ENCODE assay signal across 19 cellular contexts in genomic region chr17:63430223-63430622, GRCh38. TPM values are rescaled to one million over a fixed set of nuclear protein-coding genes. Genes with fewer than 3 reads are reported as not detected.
A peak's percentile ranks its signal among the peaks of the same experiment; 100 is the strongest.
DNase-seq lines count a peak whose midpoint lies in the region; ATAC-seq, FAIRE-seq and TF ChIP-seq lines count a peak whose summit lies in the region.
"Had no signal": no experiment of that assay in that cellular context is flagged by ENCODE, and none has a peak within 500 bp of the region (broad histone marks: within the 10 kb centered on the region; RNA-seq: fewer than 3 reads in every experiment).

No MANE protein-coding gene starts in this region.

- H3K27ac ChIP-seq in HepG2 (ENCODE audit: extremely low read length, insufficient read depth, low read length) (no peak overlapping the region), right lobe of liver (no peak overlapping the region), mesendoderm (ENCODE audit: low read depth, low read length) (no peak overlapping the region)
- H3K27ac ChIP-seq: SJSA1 had no signal

- no peaks in the 10 kb centered on the region for H3K36me3 ChIP-seq in HepG2 (replicated peaks in 1 of 2; ENCODE audit: control insufficient read depth in 1 of 2, insufficient read depth in 2 of 2, low read length in 2 of 2)
- H3K36me3 ChIP-seq in right lobe of liver: no peaks in the 10 kb centered on the region
- no peaks in the 10 kb centered on the region for H3K36me3 ChIP-seq in mesendoderm (ENCODE audit: control insufficient read depth, insufficient read depth, low read length)

- H3K9me3 Mint-ChIP-seq in T-cell: no peaks in the 10 kb centered on the region
- H3K9me3 Mint-ChIP-seq: CD4-positive, CD25-positive, alpha-beta regulatory T cell had no signal

- DNase-seq in HepG2 (ENCODE audit: low spot score) (no peak), right lobe of liver (no peak), T-cell (no peak), mesendoderm (peak; percentile 66), T-helper 9 cell (no peak), HK-2 (ENCODE audit: unreplicated experiment) (no peak)
- no peak for DNase-seq in stimulated activated CD4-positive, alpha-beta T cell treated with anti-CD3 and anti-CD28 coated beads, Interleukin-4, amount 100 ng/mL, for 24 hours
- DNase-seq: ACHN; AML-193; CD4-positive, CD25-positive, alpha-beta regulatory T cell; H7; MM.1S; NCI-H1105; NCI-H1694 treated with DMSO at 0.1 percent for 48 hours; NCI-H446; NK-92 treated with Interleukin-12 subunit alpha and Interleukin-12 subunit beta, amount 100 ng/mL, for 24 hours; OCI-M1; RPMI8226 had no signal

- no peak overlapping the region for H3K4ac ChIP-seq in mesendoderm (ENCODE audit: low read depth, low read length)

- no peak overlapping the region for H3K9ac ChIP-seq in HepG2 (ENCODE audit: insufficient read depth, low read depth, low read length)
- H3K9ac ChIP-seq in mesendoderm (ENCODE audit: low read length): no peak overlapping the region

- WGBS in HepG2 (ENCODE audit: low lambda C conversion rate): 69% methylated on average over 11 of the region's 11 CpGs
- 85% methylated on average over 3 of the region's 11 CpGs for WGBS in right lobe of liver (ENCODE audit: insufficient coverage, low coverage, low lambda C conversion rate, missing lambda C conversion rate)
- WGBS in mesendoderm (ENCODE audit: extremely low coverage, insufficient coverage, low lambda C conversion rate): no CpG with 5 or more reads among the region's 11 CpGs

- no peak overlapping the region for H2AK5ac ChIP-seq in mesendoderm (ENCODE audit: low read length)

- ATAC-seq in HepG2 (no peak), right lobe of liver (no peak), T-cell (replicated peaks in 1 of 4) (no peak)

- H3K36me3 Mint-ChIP-seq in T-cell: peaks cover 7% of the 10 kb centered on the region
- H3K36me3 Mint-ChIP-seq: CD4-positive, CD25-positive, alpha-beta regulatory T cell had no signal

- H3K4me1 ChIP-seq in HepG2 (ENCODE audit: insufficient read depth, low read length) (peaks cover 60% of the 10 kb centered on the region), right lobe of liver (peaks cover 0 to 21% (median 7%) of the 10 kb centered on the region in 4 donors), mesendoderm (ENCODE audit: control insufficient read depth, low read depth, low read length) (peaks cover 2% of the 10 kb centered on the region)

- H3K9me3 ChIP-seq in HepG2 (ENCODE audit: low read length) (no peaks in the 10 kb centered on the region), right lobe of liver (no peaks in the 10 kb centered on the region)
- H3K9me3 ChIP-seq: SJSA1 had no signal

- no peaks in the 10 kb centered on the region for H3K79me1 ChIP-seq in mesendoderm (ENCODE audit: low read length)

- H3K4me1 Mint-ChIP-seq in T-cell: peaks cover 34 to 63% (median 50%) of the 10 kb centered on the region in 3 donors

- CTCF ChIA-PET in HepG2 (lab: Yijun Ruan, JAX; ENCODE audit: low intra/inter-chr PET ratio, low total read pairs): no interaction called here
- CTCF ChIA-PET in T-cell (lab: Charles Lee): no interaction called here

- POLR2A ChIA-PET in HepG2 (lab: Yijun Ruan, JAX) (interaction anchor here (0.7 kb wide), 1 partner anchor 322 kb away, joined by 4 read pairs; no protein-coding TSS in a partner anchor), T-cell (lab: Charles Lee) (no interaction called here)

- no peak overlapping the region for H2BK5ac ChIP-seq in mesendoderm (ENCODE audit: low read length)

- H3K27me3 Mint-ChIP-seq in T-cell: no peaks in the 10 kb centered on the region

- H3K56ac ChIP-seq in mesendoderm (ENCODE audit: low read length): peak overlapping the region; percentile 22

- H3K4me3 Mint-ChIP-seq in T-cell: no peak overlapping the region
- H3K4me3 Mint-ChIP-seq: CD4-positive, CD25-positive, alpha-beta regulatory T cell had no signal

- intact Hi-C loops in HepG2 (cut with micrococcal nuclease; ENCODE audit: unreplicated experiment): no loop called here
- intact Hi-C loops in right lobe of liver (cut with DNase I): no loop called here

- no peaks in the 10 kb centered on the region for H3K79me2 ChIP-seq in HepG2 (ENCODE audit: insufficient read depth, low read length)
- H3K79me2 ChIP-seq in mesendoderm (ENCODE audit: control insufficient read depth, insufficient read depth, low read length): no peaks in the 10 kb centered on the region

- H2AFZ ChIP-seq in HepG2 (ENCODE audit: low read length): no peak overlapping the region

- in situ Hi-C loops in HepG2 (cut with HindIII; ENCODE audit: extremely low pct_ligation_motif_present, low pct_unique_long_range_greater_than_20kb): no loop called here

- H2BK120ac ChIP-seq in mesendoderm (ENCODE audit: low read depth, low read length): no peak overlapping the region

- no peak overlapping the region for H4K8ac ChIP-seq in mesendoderm (ENCODE audit: low read depth, low read length)

- H3K27ac Mint-ChIP-seq in T-cell: peak overlapping the region; percentile 61 to 71
- H3K27ac Mint-ChIP-seq: CD4-positive, CD25-positive, alpha-beta regulatory T cell had no signal

- H3K18ac ChIP-seq in mesendoderm (ENCODE audit: low read length): no peak overlapping the region

- H4K5ac ChIP-seq in mesendoderm (ENCODE audit: low read length): no peak overlapping the region

- no peak overlapping the region for H3K4me3 ChIP-seq in HepG2 (replicated peaks in 1 of 3; ENCODE audit: insufficient read depth in 1 of 3, low read depth in 2 of 3, low read length in 3 of 3)
- no peak overlapping the region for H3K4me3 ChIP-seq in right lobe of liver
- H3K4me3 ChIP-seq in mesendoderm (ENCODE audit: low read length): no peak overlapping the region
- H3K4me3 ChIP-seq: SJSA1 had no signal

- FAIRE-seq in HepG2 (lab: Jason Lieb, UNC): no peak

- no peaks in the 10 kb centered on the region for H4K20me1 ChIP-seq in HepG2 (ENCODE audit: insufficient read depth, low read length)

- no peak overlapping the region for H2BK15ac ChIP-seq in mesendoderm (replicated peaks; ENCODE audit: low read depth)

- no TSS peak for BruUV-seq in HepG2 (replicated peaks; lab: Mats Ljungman, UMichigan)

- peaks cover 0 to 20% of the 10 kb centered on the region in 2 experiments; a peak in 3 of 5 replicates for H3K27me3 ChIP-seq in HepG2 (ENCODE audit: control insufficient read depth in 1 of 2, insufficient read depth in 2 of 2, low read length in 2 of 2)
- H3K27me3 ChIP-seq in right lobe of liver: no peaks in the 10 kb centered on the region
- no peaks in the 10 kb centered on the region for H3K27me3 ChIP-seq in mesendoderm (ENCODE audit: insufficient read depth, low read length, poor library complexity)
- H3K27me3 ChIP-seq: SJSA1 had no signal

- TF ChIP-seq EP300 in HepG2 (IDR thresholded peaks at IDR 0.05; ENCODE audit: low read depth in 2 of 2, low read length in 2 of 2): no peak
- no peak for TF ChIP-seq EP300 in HepG2 (CRISPR knock-in tag; IDR thresholded peaks at IDR 0.05; ENCODE audit: borderline replicate concordance)

- no peak overlapping the region for H3K23ac ChIP-seq in mesendoderm (ENCODE audit: low read length)

- H3K4me2 ChIP-seq in HepG2 (ENCODE audit: low read depth, low read length): no peak overlapping the region
- no peak overlapping the region for H3K4me2 ChIP-seq in mesendoderm (ENCODE audit: low read length)

- TF ChIP-seq RAD21 in HepG2 (CRISPR knock-in tag; IDR thresholded peaks at IDR 0.05): no peak

- no peak for TF ChIP-seq POLR2A in HepG2 (IDR thresholded peaks at IDR 0.05; ENCODE audit: insufficient read depth in 1 of 2, low read depth in 2 of 2, low read length in 2 of 2)
- TF ChIP-seq POLR2A in right lobe of liver (IDR thresholded peaks at IDR 0.05): no peak

- no peak for TF ChIP-seq CTCF in HepG2 (CRISPR knock-in tag; IDR thresholded peaks at IDR 0.05)
- no peak for TF ChIP-seq CTCF in right lobe of liver (IDR thresholded peaks at IDR 0.05)

RNA-seq across cellular contexts. Expression of gene CYB561, which starts 15.9 kb away (rescaled TPM):
- 3.1 and 6.7 TPM in 2 replicates for total RNA-seq in HepG2 (2016; rRNA removed; fragmentation: Illumina TruSeq; extraction: Trizol)
- total RNA-seq in HepG2 (2016; cell fraction: cytosol; rRNA removed; fragmentation: Illumina TruSeq; extraction: Trizol; ENCODE audit: low read depth): 2.0 TPM in 2 replicates
- 3.7 and 6.3 TPM in 2 replicates for total RNA-seq in HepG2 (2016; cell fraction: insoluble cytoplasmic fraction; rRNA removed; fragmentation: Illumina TruSeq; extraction: Trizol)
- 5.5 and 6.5 TPM in 2 replicates for total RNA-seq in HepG2 (2016; cell fraction: membrane; rRNA removed; fragmentation: Illumina TruSeq; extraction: Trizol)
- 3.5 and 4.9 TPM in 2 replicates for total RNA-seq in HepG2 (2016; cell fraction: nucleus; rRNA removed; fragmentation: Illumina TruSeq; extraction: Trizol)
- 1.5 and 1.6 TPM in 2 replicates for polyA plus RNA-seq in HepG2 (2011; rRNA removed)
- polyA plus RNA-seq in HepG2 (2011; cell fraction: cytosol; rRNA removed): 1.1 and 1.3 TPM in 2 replicates
- polyA plus RNA-seq in HepG2 (2011; cell fraction: nucleus; rRNA removed): 2.1 and 2.4 TPM in 2 replicates
- polyA plus RNA-seq in HepG2 (2012): 1.1 and 1.3 TPM in 2 replicates
- polyA plus RNA-seq in HepG2 (2016; cell fraction: cytosol; fragmentation: Illumina TruSeq; extraction: Trizol; ENCODE audit: low read depth): 1.9 and 2.3 TPM in 2 replicates
- polyA plus RNA-seq in HepG2 (2016; cell fraction: insoluble cytoplasmic fraction; fragmentation: Illumina TruSeq; extraction: Trizol; ENCODE audit: low read depth): 3.5 and 4.0 TPM in 2 replicates
- 4.5 and 4.6 TPM in 2 replicates for polyA plus RNA-seq in HepG2 (2016; cell fraction: membrane; fragmentation: Illumina TruSeq; extraction: Trizol; ENCODE audit: low read depth)
- polyA plus RNA-seq in HepG2 (2016; cell fraction: nucleus; fragmentation: Illumina TruSeq; extraction: Trizol; ENCODE audit: insufficient read depth, low read depth): 9.1 TPM in 2 replicates
- 10.1 and 69.6 TPM in 2 replicates for polyA minus RNA-seq in HepG2 (2011; rRNA and poly(A)+ RNA removed; ENCODE audit: low replicate concordance)
- polyA minus RNA-seq in HepG2 (2011; cell fraction: cytosol; rRNA and poly(A)+ RNA removed): 1.1 TPM in 2 replicates
- polyA minus RNA-seq in HepG2 (2011; cell fraction: nucleus; rRNA and poly(A)+ RNA removed): 1.4 and 2.6 TPM in 2 replicates
- 10 to 100 TPM in 4 of 6 experiments, 1 to 10 TPM in 2; 7.4 to 21.9 (median 11.4) TPM for total RNA-seq in right lobe of liver
- total RNA-seq in T-cell: 10 to 100 TPM; 15.5 to 64.1 (median 34.0) TPM
- 25.0 TPM for polyA plus RNA-seq in mesendoderm (2013, experiment 1 of 2)
- 24.4 TPM for polyA plus RNA-seq in mesendoderm (2013, experiment 2 of 2)

RNA-seq across cellular contexts. Expression of gene ACE, which starts 46.6 kb away (rescaled TPM):
- total RNA-seq in HepG2 (2016; rRNA removed; fragmentation: Illumina TruSeq; extraction: Trizol) (0.13 TPM in 1 of 2 replicates, not detected in the other), right lobe of liver (1 to 10 TPM in 5 of 6 experiments, under 1 TPM in 1; 0.75 to 9.4 (median 5.1) TPM), T-cell (10 to 100 TPM in 3 of 5 donors, 1 to 10 TPM in 2; 4.1 to 37.0 (median 12.8) TPM)
- total RNA-seq in HepG2 (2016; cell fraction: cytosol; rRNA removed; fragmentation: Illumina TruSeq; extraction: Trizol; ENCODE audit: low read depth): not detected in 2 replicates
- 0.15 TPM in 1 of 2 replicates, not detected in the other for total RNA-seq in HepG2 (2016; cell fraction: insoluble cytoplasmic fraction; rRNA removed; fragmentation: Illumina TruSeq; extraction: Trizol)
- not detected in 2 replicates for total RNA-seq in HepG2 (2016; cell fraction: membrane; rRNA removed; fragmentation: Illumina TruSeq; extraction: Trizol)
- total RNA-seq in HepG2 (2016; cell fraction: nucleus; rRNA removed; fragmentation: Illumina TruSeq; extraction: Trizol): not detected in 2 replicates
- polyA plus RNA-seq in HepG2 (2011; rRNA removed): 0.03 and 0.08 TPM in 2 replicates
- 0.05 TPM in 1 of 2 replicates, not detected in the other for polyA plus RNA-seq in HepG2 (2011; cell fraction: cytosol; rRNA removed)
- polyA plus RNA-seq in HepG2 (2011; cell fraction: nucleus; rRNA removed): 0.09 and 0.11 TPM in 2 replicates
- polyA plus RNA-seq in HepG2 (2012): 0.13 and 0.23 TPM in 2 replicates
- not detected in 2 replicates for polyA plus RNA-seq in HepG2 (2016; cell fraction: cytosol; fragmentation: Illumina TruSeq; extraction: Trizol; ENCODE audit: low read depth)
- polyA plus RNA-seq in HepG2 (2016; cell fraction: insoluble cytoplasmic fraction; fragmentation: Illumina TruSeq; extraction: Trizol; ENCODE audit: low read depth): not detected in 2 replicates
- not detected in 2 replicates for polyA plus RNA-seq in HepG2 (2016; cell fraction: membrane; fragmentation: Illumina TruSeq; extraction: Trizol; ENCODE audit: low read depth)
- 0.56 TPM in 1 of 2 replicates, not detected in the other for polyA plus RNA-seq in HepG2 (2016; cell fraction: nucleus; fragmentation: Illumina TruSeq; extraction: Trizol; ENCODE audit: insufficient read depth, low read depth)
- polyA minus RNA-seq in HepG2 (2011; rRNA and poly(A)+ RNA removed; ENCODE audit: low replicate concordance): 0.37 TPM in 1 of 2 replicates, not detected in the other
- not detected in 2 replicates for polyA minus RNA-seq in HepG2 (2011; cell fraction: cytosol; rRNA and poly(A)+ RNA removed)
- polyA minus RNA-seq in HepG2 (2011; cell fraction: nucleus; rRNA and poly(A)+ RNA removed): 0.26 TPM in 1 of 2 replicates, not detected in the other
- 1.1 TPM for polyA plus RNA-seq in mesendoderm (2013, experiment 1 of 2)
- polyA plus RNA-seq in mesendoderm (2013, experiment 2 of 2): 1.2 TPM
